Comparison of ENCODE assay signal across 12 cellular contexts in genomic region chr1:147080671-147081394, GRCh38.
DNase-seq lines count a peak whose midpoint lies in the region; ATAC-seq, FAIRE-seq and TF ChIP-seq lines count a peak whose summit lies in the region.
"Had no signal": no experiment of that assay in that cellular context is flagged by ENCODE, and none has a peak within 500 bp of the region (broad histone marks: within the 10 kb centered on the region; RNA-seq: fewer than 3 reads in every experiment).

No MANE protein-coding gene starts in this region.

- H2AFZ ChIP-seq in H1 (ENCODE audit: low read length) (peak overlapping the region; percentile 75), trophoblast cell (ENCODE audit: insufficient read depth, low read length, poor library complexity) (no peak overlapping the region)

- no peak for FAIRE-seq in H1 (lab: Jason Lieb, UNC)

- H3K27ac ChIP-seq in H1 (ENCODE audit: low read depth, low read length) (no peak overlapping the region), trophoblast cell (ENCODE audit: low read depth, low read length) (no peak overlapping the region)
- H3K27ac ChIP-seq: epithelial cell of prostate, HL-60 had no signal

- H2BK12ac ChIP-seq in H1 (ENCODE audit: low read depth, low read length) (no peak overlapping the region), trophoblast cell (ENCODE audit: low read length) (no peak overlapping the region)

- H3K23me2 ChIP-seq in H1 (ENCODE audit: low read depth, low read length): peaks cover 10% of the 10 kb centered on the region

- peaks cover 61 to 84% of the 10 kb centered on the region in 2 donors for H3K27me3 Mint-ChIP-seq in T-cell

- H4K91ac ChIP-seq in H1 (replicated peaks; ENCODE audit: insufficient read length, low read length) (no peak overlapping the region), trophoblast cell (ENCODE audit: low read depth, low read length) (no peak overlapping the region)

- H2AK5ac ChIP-seq in H1 (ENCODE audit: low read depth, low read length): no peak overlapping the region
- H2AK5ac ChIP-seq in trophoblast cell (ENCODE audit: low read length): no peak overlapping the region

- no peak for TF ChIP-seq EP300 in H1 (IDR thresholded peaks at IDR 0.05; ENCODE audit: borderline replicate concordance in 1 of 2, low read depth in 2 of 2, low read length in 2 of 2)

- H3K4me1 Mint-ChIP-seq in T-cell: peaks cover 42 to 55% (median 44%) of the 10 kb centered on the region in 3 donors

- no peak overlapping the region for H2BK20ac ChIP-seq in H1 (ENCODE audit: low read length)

- H3K14ac ChIP-seq in H1 (ENCODE audit: insufficient read length) (no peak overlapping the region), trophoblast cell (ENCODE audit: low read length) (no peak overlapping the region)

- H2BK5ac ChIP-seq in H1 (ENCODE audit: low read depth, low read length) (no peak overlapping the region), trophoblast cell (ENCODE audit: low read depth, low read length, poor library complexity) (no peak overlapping the region)

- WGBS in H1 (ENCODE audit: extremely low coverage in 1 of 2, insufficient coverage in 1 of 2, insufficient read length in 1 of 2, insufficient replicate concordance in 2 of 2, low coverage in 1 of 2, low lambda C conversion rate in 2 of 2, missing lambda C conversion rate in 1 of 2), 2 experiments: 4% methylated on average over 28 of the region's 28 CpGs; no CpG with 5 or more reads in 1 of the 2 experiments
- WGBS in trophoblast cell (ENCODE audit: extremely low coverage, insufficient coverage, insufficient read length): no CpG with 5 or more reads among the region's 28 CpGs

- peaks cover 57 to 94% (median 82%) of the 10 kb centered on the region in 4 experiments for H3K27me3 ChIP-seq in H1 (replicated peaks in 1 of 4; ENCODE audit: control insufficient read depth in 3 of 4, extremely low read depth in 1 of 4, insufficient read depth in 3 of 4, low read length in 3 of 4)
- peaks cover 46% of the 10 kb centered on the region for H3K27me3 ChIP-seq in trophoblast cell (ENCODE audit: insufficient read depth, low read length)

- DNase-seq in T-cell (no peak), H1 (ENCODE audit: low read depth in 1 of 2, low spot score in 2 of 2) (peak in 1 of 2 experiments; percentile 77), trophoblast cell (no peak), globus pallidus (ENCODE audit: low spot score) (no peak), UCSD-AML1 (lab: John Stamatoyannopoulos, UW; ENCODE audit: unreplicated experiment) (no peak)
- DNase-seq: anterior cingulate cortex, NCI-H510A treated with DMSO at 0.1 percent for 48 hours, SIG-M5 had no signal

- H3K4ac ChIP-seq in H1 (replicated peaks; ENCODE audit: insufficient read length, low read depth, low read length): no peak overlapping the region
- no peak overlapping the region for H3K4ac ChIP-seq in trophoblast cell (ENCODE audit: low read depth, low read length)

- H4K20me1 ChIP-seq in H1 (replicated peaks in 1 of 2; ENCODE audit: control insufficient read depth in 1 of 2, insufficient read depth in 2 of 2, low read length in 2 of 2): peaks cover 4 to 9% of the 10 kb centered on the region in 2 experiments

- no peak for ATAC-seq in T-cell (replicated peaks in 1 of 4)
- no peak for ATAC-seq in GM18502 (IDR thresholded peaks at IDR 0.05; ENCODE audit: poor library complexity, unreplicated experiment)

- CTCF ChIA-PET in T-cell (lab: Charles Lee) (no interaction called here), H1 (lab: Charles Lee; ENCODE audit: partially characterized antibody) (interaction anchor here (1.3 kb wide), 1 partner anchor 27 kb away, joined by 4 read pairs; no protein-coding TSS in a partner anchor)

- H3K79me2 ChIP-seq in H1 (ENCODE audit: control insufficient read depth in 1 of 2, insufficient read depth in 2 of 2, low read length in 2 of 2) (no peaks in the 10 kb centered on the region), trophoblast cell (ENCODE audit: control insufficient read depth, insufficient read depth, low read length, poor library complexity) (peaks cover 3% of the 10 kb centered on the region)

- TF ChIP-seq POLR2A in H1 (IDR thresholded peaks at IDR 0.05; ENCODE audit: control extremely low read depth in 1 of 2, low read depth in 2 of 2, low read length in 2 of 2): no peak

- POLR2A ChIA-PET in T-cell (lab: Charles Lee) (no interaction called here), H1 (lab: Charles Lee; ENCODE audit: partially characterized antibody) (interaction anchor here (0.6 to 1.5 kb wide), 6 partner anchors 8 to 693 kb away, joined by 3 to 5 read pairs (median 4); no protein-coding TSS in a partner anchor)

- peak; percentile 67 to 68 for TF ChIP-seq RAD21 in H1 (IDR thresholded peaks at IDR 0.05 in 1 of 2, conservative IDR thresholded peaks at IDR 0.05 in 1 of 2; ENCODE audit: low read depth in 2 of 2, low read length in 2 of 2)

- peak overlapping the region; percentile 74 to 77 for H3K4me2 ChIP-seq in H1 (ENCODE audit: insufficient read depth in 1 of 2, low read depth in 2 of 2, low read length in 2 of 2)
- peak overlapping the region; percentile 40 for H3K4me2 ChIP-seq in trophoblast cell (ENCODE audit: low read length)

- H3K9ac ChIP-seq in H1 (replicated peaks in 1 of 4; ENCODE audit: extremely low read depth in 1 of 4, low read depth in 3 of 4, low read length in 3 of 4): no peak overlapping the region
- H3K9ac ChIP-seq in trophoblast cell (ENCODE audit: low read length): no peak overlapping the region

- H4K8ac ChIP-seq in H1 (ENCODE audit: extremely low read depth, insufficient read depth, low read length) (no peak overlapping the region), trophoblast cell (ENCODE audit: low read depth, low read length) (no peak overlapping the region)

- no peaks in the 10 kb centered on the region for H3K79me1 ChIP-seq in H1 (ENCODE audit: low read depth, low read length)
- peaks cover 4% of the 10 kb centered on the region for H3K79me1 ChIP-seq in trophoblast cell (ENCODE audit: low read length)

- H3K23ac ChIP-seq in H1 (ENCODE audit: insufficient read length): no peak overlapping the region
- H3K23ac ChIP-seq in trophoblast cell (ENCODE audit: low read length): no peak overlapping the region

- no peak overlapping the region for H4K5ac ChIP-seq in H1 (ENCODE audit: insufficient read length, low read depth, low read length)

- no peaks in the 10 kb centered on the region for H3K36me3 Mint-ChIP-seq in T-cell

- H3K4me1 ChIP-seq in H1 (replicated peaks in 1 of 4; ENCODE audit: control insufficient read depth in 3 of 4, insufficient read depth in 4 of 4, low read length in 3 of 4): peaks cover 8 to 39% (median 28%) of the 10 kb centered on the region in 4 experiments; a peak in 6 of 7 replicates
- peaks cover 10 to 15% of the 10 kb centered on the region in 2 experiments for H3K4me1 ChIP-seq in trophoblast cell (ENCODE audit: control insufficient read depth in 1 of 2, insufficient read depth in 2 of 2, low read length in 2 of 2)

- peak overlapping the region; percentile 54 to 87 (median 74) for H3K4me3 Mint-ChIP-seq in T-cell

- H3K36me3 ChIP-seq in H1 (ENCODE audit: control insufficient read depth in 2 of 4, insufficient read depth in 4 of 4, low read length in 3 of 4) (no peaks in the 10 kb centered on the region), trophoblast cell (ENCODE audit: control insufficient read depth in 1 of 2, insufficient read depth in 2 of 2, low read length in 2 of 2) (no peaks in the 10 kb centered on the region)

- H3K18ac ChIP-seq in H1 (ENCODE audit: extremely low read depth, low read length): no peak overlapping the region
- no peak overlapping the region for H3K18ac ChIP-seq in trophoblast cell (ENCODE audit: low read length)

- peak overlapping the region; percentile 16 to 51 (median 24); a peak in 7 of 8 replicates for H3K4me3 ChIP-seq in H1 (ENCODE audit: extremely low read depth in 1 of 4, insufficient read depth in 2 of 4, low read depth in 3 of 4, low read length in 4 of 4)
- peak overlapping the region; percentile 6 for H3K4me3 ChIP-seq in trophoblast cell (ENCODE audit: low read depth, low read length)

- no peak overlapping the region for H4K12ac ChIP-seq in trophoblast cell (ENCODE audit: low read depth, low read length)

- peaks cover 2 to 7% (median 3%) of the 10 kb centered on the region in 3 donors for H3K9me3 Mint-ChIP-seq in T-cell

- no peak overlapping the region for H3K56ac ChIP-seq in H1 (replicated peaks; ENCODE audit: insufficient read length, low read depth, low read length)

- H3K27ac Mint-ChIP-seq in T-cell: peak overlapping the region in 1 of 2 donors; percentile 25

- no peak overlapping the region for H2BK120ac ChIP-seq in H1 (replicated peaks; ENCODE audit: low read depth, low read length)
- H2BK120ac ChIP-seq in trophoblast cell (ENCODE audit: insufficient read depth, low read length, poor library complexity): no peak overlapping the region

- H2BK15ac ChIP-seq in H1 (ENCODE audit: low read length): no peak overlapping the region

- TF ChIP-seq CTCF in GM12873 (IDR thresholded peaks at IDR 0.05; ENCODE audit: insufficient read depth, low read depth, low read length, missing control alignments) (peak; percentile 2), H1 (IDR thresholded peaks at IDR 0.05; ENCODE audit: control extremely low read depth in 1 of 3, insufficient read depth in 1 of 3, low read depth in 1 of 3, low read length in 3 of 3) (peak; percentile 50 to 62 (median 61))

- H3K9me3 ChIP-seq in H1 (ENCODE audit: insufficient read depth in 2 of 2, low read depth in 1 of 2, low read length in 1 of 2) (no peaks in the 10 kb centered on the region), trophoblast cell (ENCODE audit: insufficient read depth, low read depth, low read length) (peaks cover 5% of the 10 kb centered on the region)
